Comparison of ENCODE assay signal across 17 cellular contexts in genomic region chr4:14257903-14258302, GRCh38.
DNase-seq lines count a peak whose midpoint lies in the region.
"Had no signal": no experiment of that assay in that cellular context is flagged by ENCODE, and none has a peak within 500 bp of the region (broad histone marks: within the 10 kb centered on the region; RNA-seq: fewer than 3 reads in every experiment).

No MANE protein-coding gene starts in this region.

- no peak overlapping the region for H2BK15ac ChIP-seq in mesenchymal stem cell (ENCODE audit: low read depth, poor library complexity, severe bottlenecking)

- no peak overlapping the region for H2BK5ac ChIP-seq in mesenchymal stem cell (ENCODE audit: low read depth, low read length, poor library complexity, severe bottlenecking)

- no peak overlapping the region for H3K4me3 ChIP-seq in mesenchymal stem cell (ENCODE audit: insufficient read depth in 1 of 2, low read depth in 1 of 2, low read length in 2 of 2)
- H3K4me3 ChIP-seq: GM23338 had no signal

- no peaks in the 10 kb centered on the region for H3K36me3 Mint-ChIP-seq in activated CD4-positive, alpha-beta T cell treated with anti-CD3 and anti-CD28 coated beads, Interleukin-2, amount 10 ng/mL, durations not matched to agents 24 days and 14 days (ENCODE audit: low read depth)

- no peak overlapping the region for H3K18ac ChIP-seq in mesenchymal stem cell (ENCODE audit: low read depth in 1 of 2, low read length in 2 of 2)

- H3K27ac ChIP-seq in mesenchymal stem cell (ENCODE audit: low read length, poor library complexity, severe bottlenecking): no peak overlapping the region
- H3K27ac ChIP-seq: C4-2B had no signal

- H3K9me3 ChIP-seq in mesenchymal stem cell (ENCODE audit: control insufficient read depth, low read length): no peaks in the 10 kb centered on the region
- H3K9me3 ChIP-seq: Caco-2 had no signal

- H3K27me3 Mint-ChIP-seq in activated CD4-positive, alpha-beta T cell treated with anti-CD3 and anti-CD28 coated beads, Interleukin-2, amount 10 ng/mL, durations not matched to agents 24 days and 14 days: no peaks in the 10 kb centered on the region
- H3K27me3 Mint-ChIP-seq: CD4-positive, alpha-beta T cell had no signal

- H4K91ac ChIP-seq in mesenchymal stem cell (ENCODE audit: low read length): no peak overlapping the region

- no peak overlapping the region for H3K4ac ChIP-seq in mesenchymal stem cell (ENCODE audit: low read depth in 1 of 2, low read length in 2 of 2)

- peak; percentile 3 for DNase-seq in activated CD4-positive, alpha-beta T cell treated with anti-CD3 and anti-CD28 coated beads, Interleukin-2, amount 10 ng/mL, durations not matched to agents 24 days and 14 days
- no peak for DNase-seq in activated CD4-positive, alpha-beta T cell treated with anti-CD3 and anti-CD28 coated beads for 4 hours
- DNase-seq in globus pallidus (ENCODE audit: low spot score) (peak; percentile 55), pons (ENCODE audit: low spot score) (peak; percentile 87), DMS53 treated with DMSO at 0.1 percent for 48 hours (lab: John Stamatoyannopoulos, UW; ENCODE audit: unreplicated experiment) (no peak), islet precursor cell (no peak), mesenchymal stem cell (no peak)
- DNase-seq: 8988T; Caco-2; CD4-positive, alpha-beta T cell; DMS79; GDM1; H7; HFFc6; IMR-90 had no signal

- no peak overlapping the region for H3K9ac ChIP-seq in mesenchymal stem cell (ENCODE audit: low read length)

- peaks cover 4% of the 10 kb centered on the region for H3K9me3 Mint-ChIP-seq in activated CD4-positive, alpha-beta T cell treated with anti-CD3 and anti-CD28 coated beads, Interleukin-2, amount 10 ng/mL, durations not matched to agents 24 days and 14 days
- H3K9me3 Mint-ChIP-seq: CD4-positive, alpha-beta T cell had no signal

- H3K23ac ChIP-seq in mesenchymal stem cell (ENCODE audit: low read length in 2 of 2): no peak overlapping the region

- H2BK12ac ChIP-seq in mesenchymal stem cell (ENCODE audit: low read length in 2 of 2): no peak overlapping the region

- no peak overlapping the region for H3K4me3 Mint-ChIP-seq in activated CD4-positive, alpha-beta T cell treated with anti-CD3 and anti-CD28 coated beads, Interleukin-2, amount 10 ng/mL, durations not matched to agents 24 days and 14 days
- H3K4me3 Mint-ChIP-seq: CD4-positive, alpha-beta T cell; GM23338; HFFc6 had no signal

- no peaks in the 10 kb centered on the region for H3K79me1 ChIP-seq in mesenchymal stem cell (replicated peaks; ENCODE audit: low read length, poor library complexity, severe bottlenecking)

- no peak overlapping the region for H2AK5ac ChIP-seq in mesenchymal stem cell (ENCODE audit: low read length, severe bottlenecking)

- H3K36me3 ChIP-seq in mesenchymal stem cell (ENCODE audit: control insufficient read depth in 1 of 2, insufficient read depth in 2 of 2, low read depth in 1 of 2, low read length in 2 of 2): no peaks in the 10 kb centered on the region

- no peaks in the 10 kb centered on the region for H3K4me1 Mint-ChIP-seq in activated CD4-positive, alpha-beta T cell treated with anti-CD3 and anti-CD28 coated beads, Interleukin-2, amount 10 ng/mL, durations not matched to agents 24 days and 14 days

- intact Hi-C loops in activated CD4-positive, alpha-beta T cell treated with anti-CD3 and anti-CD28 coated beads, Interleukin-2, amount 10 ng/mL, durations not matched to agents 24 days and 14 days (cut with micrococcal nuclease): no loop called here

- H3K14ac ChIP-seq in mesenchymal stem cell (ENCODE audit: low read length in 2 of 2): no peak overlapping the region

- 67% methylated on average over 1 of the region's 1 CpG for whole genome bisulfite sequencing in mesenchymal stem cell

- H3K4me1 ChIP-seq in mesenchymal stem cell (ENCODE audit: control insufficient read depth, insufficient read depth, low read depth, low read length): no peaks in the 10 kb centered on the region
- H3K4me1 ChIP-seq: Caco-2 had no signal

- H2AFZ ChIP-seq in mesenchymal stem cell (ENCODE audit: low read depth, low read length): no peak overlapping the region

- H3K27me3 ChIP-seq in mesenchymal stem cell (ENCODE audit: control insufficient read depth in 1 of 2, insufficient read depth in 1 of 2, low read length in 2 of 2): no peaks in the 10 kb centered on the region

- H4K8ac ChIP-seq in mesenchymal stem cell (ENCODE audit: low read length): no peak overlapping the region

- H3K27ac Mint-ChIP-seq in activated CD4-positive, alpha-beta T cell treated with anti-CD3 and anti-CD28 coated beads, Interleukin-2, amount 10 ng/mL, durations not matched to agents 24 days and 14 days: no peak overlapping the region
- H3K27ac Mint-ChIP-seq: CD4-positive, alpha-beta T cell; GM23338; HFFc6 had no signal

- H2BK120ac ChIP-seq in mesenchymal stem cell (ENCODE audit: low read depth, low read length): no peak overlapping the region

- no peak overlapping the region for H3K4me2 ChIP-seq in mesenchymal stem cell (ENCODE audit: low read length, poor library complexity, severe bottlenecking)
- H3K4me2 ChIP-seq: GM23338 had no signal

Comparison
In these comparisons a context has a peak if more than half of its experiments do, and no peak if none do; other contexts are left out.
1. DNase-seq: peak in activated CD4-positive, alpha-beta T cell treated with anti-CD3 and anti-CD28 coated beads, Interleukin-2, amount 10 ng/mL, durations not matched to agents 24 days and 14 days (single experiment), globus pallidus (single experiment) and pons (single experiment); none in activated CD4-positive, alpha-beta T cell treated with anti-CD3 and anti-CD28 coated beads for 4 hours (0 of 2), DMS53 treated with DMSO at 0.1 percent for 48 hours (single experiment), islet precursor cell (single experiment) and mesenchymal stem cell (single experiment).